ENCODE assay signal across 19 cellular contexts in the genomic region with DNA sequence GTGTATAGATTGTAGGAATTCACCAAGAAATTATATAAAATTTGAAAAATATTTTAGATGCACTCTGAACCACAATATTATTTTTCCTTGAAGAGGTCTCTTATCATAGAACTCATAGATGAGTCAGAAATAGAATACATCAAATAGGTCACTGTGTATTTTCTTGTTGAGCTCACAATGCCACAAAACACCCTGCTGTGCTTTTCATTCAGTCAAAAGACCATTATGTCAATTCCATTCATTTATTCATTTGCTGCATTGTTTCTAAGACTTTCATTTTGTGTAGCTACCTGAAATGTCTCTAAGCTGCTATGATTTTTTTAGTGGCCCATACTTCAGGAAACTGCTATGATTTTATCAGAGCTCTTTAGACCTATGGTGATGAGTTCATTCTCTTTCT.
"Had no signal": no experiment of that assay in that cellular context is flagged by ENCODE, and none has a peak within 500 bp of the region (broad histone marks: within the 10 kb centered on the region; RNA-seq: fewer than 3 reads in every experiment).

No MANE protein-coding gene starts in this region.

- H3K27me3 ChIP-seq: foreskin keratinocyte, neural progenitor cell, ovary, right atrium auricular region, sigmoid colon, stomach, transverse colon had no signal

- H2AFZ ChIP-seq: neural progenitor cell had no signal

- H3K4me2 ChIP-seq: neural progenitor cell had no signal

- DNase-seq: dermis blood vessel endothelial cell; foreskin keratinocyte; left colon; left ventricle myocardium superior; mesenchymal stem cell; midbrain; nucleus accumbens; ovary; sigmoid colon; stimulated activated naive CD4-positive, alpha-beta T cell; stomach; substantia nigra; transverse colon had no signal

- H3K4me1 ChIP-seq: foreskin keratinocyte, neural progenitor cell, right atrium auricular region, sigmoid colon, stomach, transverse colon had no signal

- H3K9me3 Mint-ChIP-seq: neural progenitor cell had no signal

- H3K27ac Mint-ChIP-seq: natural killer cell treated with Interleukin-12 subunit alpha and Interleukin-12 subunit beta and Interleukin-15 and Interleukin-18, amount 100 ng/mL, for 72 hours; neural progenitor cell had no signal

- H3K36me3 ChIP-seq: neural progenitor cell, ovary, right atrium auricular region, sigmoid colon, stomach, thoracic aorta, transverse colon had no signal

- H3K4me3 Mint-ChIP-seq: natural killer cell treated with Interleukin-12 subunit alpha and Interleukin-12 subunit beta and Interleukin-15 and Interleukin-18, amount 100 ng/mL, for 72 hours; neural progenitor cell had no signal

- H3K4me3 ChIP-seq: lung, neural progenitor cell, ovary, right atrium auricular region, sigmoid colon, skin epidermis, stomach, thoracic aorta, transverse colon had no signal

- H3K9me3 ChIP-seq: ovary, right atrium auricular region, sigmoid colon, stomach, thoracic aorta, transverse colon had no signal

- H3K36me3 Mint-ChIP-seq: natural killer cell treated with Interleukin-12 subunit alpha and Interleukin-12 subunit beta and Interleukin-15 and Interleukin-18, amount 100 ng/mL, for 72 hours; neural progenitor cell had no signal

- H3K27me3 Mint-ChIP-seq: natural killer cell treated with Interleukin-12 subunit alpha and Interleukin-12 subunit beta and Interleukin-15 and Interleukin-18, amount 100 ng/mL, for 72 hours had no signal

- H3K9ac ChIP-seq: neural progenitor cell had no signal

- H3K27ac ChIP-seq: foreskin keratinocyte, neural progenitor cell, ovary, right atrium auricular region, sigmoid colon, skin epidermis, stomach, thoracic aorta, transverse colon had no signal
